ENCODE assay signal across 8 cellular contexts in the genomic region with DNA sequence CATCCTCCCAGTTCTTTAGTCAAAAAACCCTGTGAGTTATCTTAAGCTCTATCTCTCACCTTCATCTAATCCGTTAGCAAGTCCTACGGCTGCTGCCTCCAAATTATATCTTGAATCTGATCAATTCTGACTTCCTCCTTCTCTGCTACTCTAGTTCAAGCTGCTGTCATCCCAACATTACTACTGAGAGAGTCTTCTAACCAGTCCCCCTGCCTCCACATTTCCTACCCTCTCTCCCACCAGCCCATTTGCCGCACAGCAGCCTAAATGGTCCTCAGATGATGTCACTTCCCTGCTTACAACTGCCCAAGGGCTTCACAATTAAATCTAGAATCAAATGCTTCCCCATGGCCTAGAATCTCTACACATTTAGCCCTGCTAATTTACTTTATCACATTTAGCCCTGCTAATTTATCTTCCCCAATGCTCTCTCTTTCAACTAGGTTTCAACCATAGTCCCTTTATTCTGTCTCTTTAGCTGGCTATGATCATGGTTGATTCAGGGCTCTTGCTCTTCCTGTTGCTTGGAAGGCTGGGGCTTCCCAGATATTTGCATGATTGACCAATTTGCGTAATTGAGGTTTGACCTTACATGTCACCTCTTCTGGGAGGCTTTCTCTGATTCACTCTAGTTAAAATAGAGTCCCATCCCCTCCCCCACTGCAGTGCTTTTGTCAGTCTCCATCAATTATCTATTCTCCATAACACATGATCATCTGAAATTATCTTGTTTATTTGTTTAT. TPM values are rescaled to one million over a fixed set of nuclear protein-coding genes. Genes with fewer than 3 reads are reported as not detected.
DNase-seq lines count a peak whose midpoint lies in the region; ATAC-seq and TF ChIP-seq lines count a peak whose summit lies in the region.

No MANE protein-coding gene starts in this region.

- no peaks in the 10 kb centered on the region for H3K27me3 Mint-ChIP-seq in MCF 10A (ENCODE audit: insufficient read depth, unreplicated experiment)

- H3K4me3 ChIP-seq in breast epithelium = no peak overlapping the region
- no peak overlapping the region for H3K4me3 ChIP-seq in PC-3 (ENCODE audit: low read length)
- H3K4me3 ChIP-seq in mesodermal cell (ENCODE audit: extremely low read depth, insufficient read depth, low read length, poor library complexity, severe bottlenecking) = no peak overlapping the region
- no peak overlapping the region for H3K4me3 ChIP-seq in HAP-1

- no peaks in the 10 kb centered on the region for H3K36me3 ChIP-seq in breast epithelium
- H3K36me3 ChIP-seq in PC-3 (ENCODE audit: low read depth, low read length) = no peaks in the 10 kb centered on the region
- H3K36me3 ChIP-seq in mesodermal cell (ENCODE audit: control insufficient read depth, insufficient read depth, low read length) = no peaks in the 10 kb centered on the region
- H3K36me3 ChIP-seq in HAP-1 (replicated peaks) = no peaks in the 10 kb centered on the region

- 57 to 58% methylated on average over 4 of the region's 4 CpGs for WGBS in mesodermal cell (ENCODE audit: insufficient coverage in 2 of 2), 2 experiments

- H3K9me3 Mint-ChIP-seq in MCF 10A (ENCODE audit: unreplicated experiment) = no peaks in the 10 kb centered on the region

- ATAC-seq in HG02938 (IDR thresholded peaks at IDR 0.05; ENCODE audit: unreplicated experiment) = peak; percentile 83
- peak; percentile 55 for ATAC-seq in PC-3

- H3F3A ChIP-seq in PC-3 (ENCODE audit: low read length, unreplicated experiment) = no peaks in the 10 kb centered on the region

- H3K4me2 ChIP-seq in PC-3 (ENCODE audit: low read length) = peak overlapping the region; percentile 74

- POLR2A ChIA-PET in MCF 10A (lab: Yijun Ruan, JAX) = interaction anchor here (1.3 kb wide), 1 partner anchor 99 kb away, joined by 3 read pairs; no protein-coding TSS in a partner anchor
- POLR2A ChIA-PET in PC-3 (lab: Charles Lee; ENCODE audit: unreplicated experiment) = no interaction called here

- CTCF ChIA-PET in MCF 10A (lab: Yijun Ruan, JAX) (interaction anchor here (0.6 kb wide), 1 partner anchor 913 kb away, joined by 4 read pairs; no protein-coding TSS in a partner anchor), PC-3 (lab: Charles Lee) (interaction anchor here (0.6 to 0.7 kb wide), 2 partner anchors 13 to 707 kb away, joined by 5 to 7 read pairs; no protein-coding TSS in a partner anchor)

- peaks cover 29% of the 10 kb centered on the region for H3K4me1 Mint-ChIP-seq in MCF 10A (ENCODE audit: insufficient read depth, unreplicated experiment)

- peak overlapping the region; percentile 75 for H3K9ac ChIP-seq in PC-3 (ENCODE audit: low read length)

- no peaks in the 10 kb centered on the region for H4K20me1 ChIP-seq in PC-3 (ENCODE audit: low read length)

- no TSS peak for BruUV-seq in MCF 10A (replicated peaks; lab: Mats Ljungman, UMichigan)
- no TSS peak for BruUV-seq in PC-3 (replicated peaks; lab: Mats Ljungman, UMichigan)

- H3K9me3 ChIP-seq in breast epithelium = no peaks in the 10 kb centered on the region
- H3K9me3 ChIP-seq in PC-3 (ENCODE audit: low read length) = no peaks in the 10 kb centered on the region
- no peaks in the 10 kb centered on the region for H3K9me3 ChIP-seq in mesodermal cell (ENCODE audit: control insufficient read depth, low read length)
- no peaks in the 10 kb centered on the region for H3K9me3 ChIP-seq in HAP-1

- H3K36me3 Mint-ChIP-seq in MCF 10A (ENCODE audit: insufficient read depth, unreplicated experiment) = no peaks in the 10 kb centered on the region

- H3K27me3 ChIP-seq in breast epithelium = no peaks in the 10 kb centered on the region
- no peaks in the 10 kb centered on the region for H3K27me3 ChIP-seq in PC-3 (ENCODE audit: low read length)
- H3K27me3 ChIP-seq in HAP-1 (ENCODE audit: low read depth) = no peaks in the 10 kb centered on the region

- no peak overlapping the region for H3K4me3 Mint-ChIP-seq in MCF 10A (ENCODE audit: unreplicated experiment)

- TF ChIP-seq CTCF in MCF 10A (IDR thresholded peaks at IDR 0.05; ENCODE audit: unreplicated experiment) (no peak), breast epithelium (IDR thresholded peaks at IDR 0.05) (no peak), PC-3 (conservative IDR thresholded peaks at IDR 0.05; ENCODE audit: low read depth, low read length) (no peak)

- H3K27ac Mint-ChIP-seq in MCF 10A (ENCODE audit: low read depth, unreplicated experiment) = no peak overlapping the region

- no peak for TF ChIP-seq POLR2A in breast epithelium (IDR thresholded peaks at IDR 0.05)

- no peaks in the 10 kb centered on the region for H3K79me2 ChIP-seq in PC-3 (ENCODE audit: low read length)

- in situ Hi-C loops in HAP-1 (cut with MboI; ENCODE audit: low sequenced_read_pairs) = no loop called here

- H3K27ac ChIP-seq in breast epithelium (no peak overlapping the region), PC-3 (ENCODE audit: low read length) (peak overlapping the region; percentile 96), mesodermal cell (ENCODE audit: low read depth, low read length, severe bottlenecking) (peak overlapping the region; percentile 66)

- DNase-seq in MCF 10A (ENCODE audit: unreplicated experiment) = peak; percentile 89
- no peak for DNase-seq in breast epithelium (ENCODE audit: low spot score in 2 of 2)
- DNase-seq in PC-3 = peak; percentile 90
- no peak for DNase-seq in activated naive CD4-positive, alpha-beta T cell treated with anti-CD3 and anti-CD28 coated beads, Interleukin-2, amount 50 U/mL, for 16 hours
- no peak for DNase-seq in pons (ENCODE audit: low spot score)
- no peak for DNase-seq in HAP-1 (ENCODE audit: low spot score in 2 of 2)

- intact Hi-C loops in MCF 10A (cut with micrococcal nuclease) = no loop called here
- intact Hi-C loops in breast epithelium (cut with DNase I; ENCODE audit: low total_unique reads) = no loop called here
- intact Hi-C loops in PC-3 (cut with micrococcal nuclease) = no loop called here

- H3K4me1 ChIP-seq in breast epithelium (no peaks in the 10 kb centered on the region), PC-3 (ENCODE audit: insufficient read depth, low read length) (peaks cover 36% of the 10 kb centered on the region), mesodermal cell (ENCODE audit: control insufficient read depth, insufficient read depth, low read length, poor library complexity, severe bottlenecking) (peaks cover 17% of the 10 kb centered on the region), HAP-1 (no peaks in the 10 kb centered on the region)

- H2AFZ ChIP-seq in PC-3 (ENCODE audit: low read length) = 0 out of 2 replicates have a peak overlapping the region, but pooled peaks have one; percentile 7

- H3K9me2 ChIP-seq in PC-3 (replicated peaks; ENCODE audit: low read length) = no peaks in the 10 kb centered on the region

RNA-seq across cellular contexts. Expression of a gene that starts 11.0 kb away (rescaled TPM):
- total RNA-seq in MCF 10A (2022) = 0.72 and 1.1 TPM in 2 replicates
- not detected for total RNA-seq in breast epithelium
- 3.9 and 4.2 TPM in 2 replicates for total RNA-seq in PC-3 (2014; rRNA removed)
- polyA plus RNA-seq in mesodermal cell (2013, experiment 1 of 2) = not detected
- 0.25 TPM for polyA plus RNA-seq in mesodermal cell (2013, experiment 2 of 2)

Comparison
In these comparisons a context has a peak if more than half of its experiments do, and no peak if none do; other contexts are left out.
1. DNase-seq: peak in MCF 10A (single experiment) and PC-3 (single experiment); none in breast epithelium (0 of 2), activated naive CD4-positive, alpha-beta T cell treated with anti-CD3 and anti-CD28 coated beads, Interleukin-2, amount 50 U/mL, for 16 hours (single experiment), pons (single experiment) and HAP-1 (0 of 2).
2. H3K27ac ChIP-seq: peak in PC-3 (single experiment) and mesodermal cell (single experiment); none in breast epithelium (0 of 2).